ENCODE assay signal across 14 cellular contexts in genomic region chr4:81650871-81651270, GRCh38.
A peak's percentile ranks its signal among the peaks of the same experiment; 100 is the strongest.
DNase-seq lines count a peak whose midpoint lies in the region; ATAC-seq and TF ChIP-seq lines count a peak whose summit lies in the region.
"Had no signal": no experiment of that assay in that cellular context is flagged by ENCODE, and none has a peak within 500 bp of the region (broad histone marks: within the 10 kb centered on the region; RNA-seq: fewer than 3 reads in every experiment).

No MANE protein-coding gene starts in this region.

- H3K9me2 ChIP-seq in hepatocyte (replicated peaks; ENCODE audit: insufficient read depth) = no peaks in the 10 kb centered on the region

- H3K36me3 Mint-ChIP-seq in activated naive CD4-positive, alpha-beta T cell treated with anti-CD3 and anti-CD28 coated beads, Interleukin-2, amount 50 U/mL, for 24 hours = peaks cover 2% of the 10 kb centered on the region
- no peaks in the 10 kb centered on the region for H3K36me3 Mint-ChIP-seq in type B pancreatic cell

- H3K4me1 Mint-ChIP-seq in activated naive CD4-positive, alpha-beta T cell treated with anti-CD3 and anti-CD28 coated beads, Interleukin-2, amount 50 U/mL, for 24 hours = peaks cover 73% of the 10 kb centered on the region
- peaks cover 42% of the 10 kb centered on the region for H3K4me1 Mint-ChIP-seq in type B pancreatic cell (ENCODE audit: unreplicated experiment)

- 18% methylated on average over 2 of the region's 2 CpGs for WGBS in hepatocyte (ENCODE audit: low lambda C conversion rate, missing lambda C conversion rate)

- H3K4me3 ChIP-seq in hepatocyte = no peak overlapping the region
- H3K4me3 ChIP-seq: SJSA1 had no signal

- no peaks in the 10 kb centered on the region for H3K36me3 ChIP-seq in hepatocyte (replicated peaks; ENCODE audit: insufficient read depth, low read depth)
- H3K36me3 ChIP-seq: SJSA1 had no signal

- H3K4me2 ChIP-seq in hepatocyte = peak overlapping the region; percentile 14

- H3K9me3 Mint-ChIP-seq in activated naive CD4-positive, alpha-beta T cell treated with anti-CD3 and anti-CD28 coated beads, Interleukin-2, amount 50 U/mL, for 24 hours = peaks cover 5% of the 10 kb centered on the region
- peaks cover 6% of the 10 kb centered on the region for H3K9me3 Mint-ChIP-seq in type B pancreatic cell
- H3K9me3 Mint-ChIP-seq: H9 had no signal

- no peaks in the 10 kb centered on the region for H3K9me3 ChIP-seq in hepatocyte (ENCODE audit: low read depth)
- H3K9me3 ChIP-seq: SJSA1 had no signal

- peak overlapping the region; percentile 76 for H3K27ac ChIP-seq in hepatocyte
- H3K27ac ChIP-seq: SJSA1 had no signal

- no peaks in the 10 kb centered on the region for H3K27me3 ChIP-seq in hepatocyte
- H3K27me3 ChIP-seq: SJSA1 had no signal

- H3K4me3 Mint-ChIP-seq in activated naive CD4-positive, alpha-beta T cell treated with anti-CD3 and anti-CD28 coated beads, Interleukin-2, amount 50 U/mL, for 24 hours = no peak overlapping the region
- no peak overlapping the region for H3K4me3 Mint-ChIP-seq in type B pancreatic cell
- H3K4me3 Mint-ChIP-seq: H9 had no signal

- no peak overlapping the region for H2AFZ ChIP-seq in hepatocyte

- no peaks in the 10 kb centered on the region for H3K27me3 Mint-ChIP-seq in activated naive CD4-positive, alpha-beta T cell treated with anti-CD3 and anti-CD28 coated beads, Interleukin-2, amount 50 U/mL, for 24 hours
- peaks cover 11% of the 10 kb centered on the region for H3K27me3 Mint-ChIP-seq in type B pancreatic cell

- TF ChIP-seq CTCF in hepatocyte (IDR thresholded peaks at IDR 0.05; ENCODE audit: poor library complexity) (no peak), type B pancreatic cell (conservative IDR thresholded peaks at IDR 0.05) (no peak)

- H3K4me1 ChIP-seq in hepatocyte (ENCODE audit: insufficient read depth) = peaks cover 18% of the 10 kb centered on the region
- H3K4me1 ChIP-seq: SJSA1 had no signal

- no peaks in the 10 kb centered on the region for H4K20me1 ChIP-seq in hepatocyte (ENCODE audit: insufficient read depth, poor library complexity, severe bottlenecking)

- DNase-seq in activated naive CD4-positive, alpha-beta T cell (lab: John Stamatoyannopoulos, UW) = no peak
- DNase-seq in NCI-H748 (lab: John Stamatoyannopoulos, UW; ENCODE audit: unreplicated experiment) (peak; percentile 89), hepatocyte (ENCODE audit: low spot score) (peak; percentile 71), type B pancreatic cell (ENCODE audit: extremely low spot score, unreplicated experiment) (no peak), AG08395 (ENCODE audit: low spot score) (no peak)
- DNase-seq: activated CD4-positive, CD25-positive, alpha-beta regulatory T cell treated with anti-CD3 and anti-CD28 coated beads, Interleukin-2, amount 50 U/mL, for 72 hours; amygdala; H9; hippocampal formation; NCI-H1105 had no signal

- peak overlapping the region; percentile 83 for H3K27ac Mint-ChIP-seq in activated naive CD4-positive, alpha-beta T cell treated with anti-CD3 and anti-CD28 coated beads, Interleukin-2, amount 50 U/mL, for 24 hours
- peak overlapping the region; percentile 80 for H3K27ac Mint-ChIP-seq in type B pancreatic cell
- H3K27ac Mint-ChIP-seq: H9 had no signal

- no peaks in the 10 kb centered on the region for H3K79me2 ChIP-seq in hepatocyte

- ATAC-seq in HG03135 (IDR thresholded peaks at IDR 0.05; ENCODE audit: unreplicated experiment) (no peak), HG03469 (IDR thresholded peaks at IDR 0.05; ENCODE audit: unreplicated experiment) (no peak)

Comparison
In these comparisons a context has a peak if more than half of its experiments do, and no peak if none do; other contexts are left out.
1. DNase-seq: peak in NCI-H748 (single experiment) and hepatocyte (single experiment); none in activated naive CD4-positive, alpha-beta T cell (0 of 4), type B pancreatic cell (single experiment) and AG08395 (single experiment).